8 cellular contexts compared by ENCODE assay signal in genomic region chr13:19959831-19960672, GRCh38. TPM values are rescaled to one million over a fixed set of nuclear protein-coding genes. Genes with fewer than 3 reads are reported as not detected.
A peak's percentile ranks its signal among the peaks of the same experiment; 100 is the strongest.
DNase-seq lines count a peak whose midpoint lies in the region; ATAC-seq lines count a peak whose summit lies in the region.

No MANE protein-coding gene starts in this region.

- no peaks in the 10 kb centered on the region for H3K9me3 Mint-ChIP-seq in activated T-cell treated with anti-CD3 and anti-CD28 coated beads, Interleukin-2, amount 50 U/mL, for 24 hours

- H3K27me3 Mint-ChIP-seq in activated T-cell treated with anti-CD3 and anti-CD28 coated beads, Interleukin-2, amount 50 U/mL, for 24 hours, result no peaks in the 10 kb centered on the region

- H3K36me3 Mint-ChIP-seq in activated T-cell treated with anti-CD3 and anti-CD28 coated beads, Interleukin-2, amount 50 U/mL, for 24 hours (ENCODE audit: low read depth), result peaks cover 47% of the 10 kb centered on the region

- H3K4me1 Mint-ChIP-seq in activated T-cell treated with anti-CD3 and anti-CD28 coated beads, Interleukin-2, amount 50 U/mL, for 24 hours (ENCODE audit: low read depth), result peaks cover 41% of the 10 kb centered on the region

- ATAC-seq in GM21576 (IDR thresholded peaks at IDR 0.05; ENCODE audit: unreplicated experiment) (peak; percentile 40), esophagus mucosa (peak; percentile 59)

- peak overlapping the region; percentile 96 for H3K4me3 Mint-ChIP-seq in activated T-cell treated with anti-CD3 and anti-CD28 coated beads, Interleukin-2, amount 50 U/mL, for 24 hours

- H3K27ac Mint-ChIP-seq in activated T-cell treated with anti-CD3 and anti-CD28 coated beads, Interleukin-2, amount 50 U/mL, for 24 hours, result peak overlapping the region; percentile 97

- DNase-seq in DMS53 treated with DMSO at 0.1 percent for 48 hours (lab: John Stamatoyannopoulos, UW; ENCODE audit: unreplicated experiment) (peak; percentile 87), OCI-M2 (lab: John Stamatoyannopoulos, UW; ENCODE audit: unreplicated experiment) (peak; percentile 28), myocyte (ENCODE audit: low read depth) (peak; percentile 97)
- peak; percentile 96 for DNase-seq in Jurkat, Clone E6-1 (ENCODE audit: low read depth, low spot score)
- peak; percentile 84 for DNase-seq in activated T-cell treated with anti-CD3 and anti-CD28 coated beads, Interleukin-2, amount 50 U/mL, for 24 hours
- peak; percentile 84 to 86 for DNase-seq in stimulated activated CD8-positive, alpha-beta memory T cell treated with anti-CD3 and anti-CD28 coated beads, Interleukin-7, amount 100 ng/mL, for 4 hours (ENCODE audit: low read depth in 2 of 2)

- H3K4me3 ChIP-seq in Jurkat, Clone E6-1 (ENCODE audit: low read length), result peak overlapping the region; percentile 88

RNA-seq across cellular contexts. Expression of gene ZMYM2, which starts 1.5 kb away (rescaled TPM):
- 48.9 TPM for polyA plus RNA-seq in Jurkat, Clone E6-1 (2012; ENCODE audit: insufficient read depth, insufficient read length)
- total RNA-seq in esophagus mucosa (50.6 TPM), myocyte (97.3 and 98.3 TPM in 2 replicates)
- 30.5 TPM for polyA plus RNA-seq in myocyte (2012)

Comparison
In these comparisons a context has a peak if more than half of its experiments do, and no peak if none do; other contexts are left out.
1. Peak in every context shown above with its lines: DNase-seq, ATAC-seq and H3K4me3 ChIP-seq.
2. DNase-seq: peak in every context shown above with its lines; median percentile 97 in myocyte; 96 in Jurkat, Clone E6-1; 87 in DMS53 treated with DMSO at 0.1 percent for 48 hours; 85 in stimulated activated CD8-positive, alpha-beta memory T cell treated with anti-CD3 and anti-CD28 coated beads, Interleukin-7, amount 100 ng/mL, for 4 hours; 84 in activated T-cell treated with anti-CD3 and anti-CD28 coated beads, Interleukin-2, amount 50 U/mL, for 24 hours; 28 in OCI-M2.